ENCODE assay signal across 19 cellular contexts in the genomic region with DNA sequence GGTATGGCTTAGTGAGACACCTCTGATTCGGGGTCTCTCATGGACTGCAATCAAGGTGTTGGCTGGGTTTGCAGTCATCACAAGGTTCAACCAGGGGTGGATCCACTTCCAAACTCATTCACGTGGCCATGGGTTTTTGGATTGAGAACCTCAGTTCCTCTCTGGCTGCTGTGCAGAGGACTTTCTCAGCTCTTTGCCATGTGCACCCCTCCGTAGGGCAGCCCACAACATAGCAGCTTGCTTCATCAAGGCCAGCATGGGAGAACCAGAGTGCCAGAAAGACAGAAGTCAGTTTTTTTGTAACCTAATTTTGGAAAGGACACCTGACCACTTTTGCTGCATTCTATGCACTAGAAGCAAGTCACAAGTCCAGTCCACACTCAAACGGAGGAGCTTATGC.
DNase-seq lines count a peak whose midpoint lies in the region; ATAC-seq and TF ChIP-seq lines count a peak whose summit lies in the region.
"Had no signal": no experiment of that assay in that cellular context is flagged by ENCODE, and none has a peak within 500 bp of the region (broad histone marks: within the 10 kb centered on the region; RNA-seq: fewer than 3 reads in every experiment).

No MANE protein-coding gene starts in this region.

- no peaks in the 10 kb centered on the region for H3K27me3 ChIP-seq in lung (ENCODE audit: control insufficient read depth, insufficient read depth)

- H3K27me3 Mint-ChIP-seq in type B pancreatic cell, result no peaks in the 10 kb centered on the region

- peaks cover 0 to 4% of the 10 kb centered on the region in 2 donors for H3K9me3 ChIP-seq in lung (ENCODE audit: control insufficient read depth in 2 of 2, insufficient read depth in 1 of 2, low read length in 1 of 2)

- H3K4me3 ChIP-seq in coronary artery (no peak overlapping the region), lung (no peak overlapping the region)
- H3K4me3 ChIP-seq: GM12878, GM23338 had no signal

- H3K27ac Mint-ChIP-seq in type B pancreatic cell, result no peak overlapping the region
- H3K27ac Mint-ChIP-seq: CD4-positive, alpha-beta memory T cell; GM23338; H9 had no signal

- no peaks in the 10 kb centered on the region for H3K9me3 Mint-ChIP-seq in type B pancreatic cell
- H3K9me3 Mint-ChIP-seq: GM23338 had no signal

- no peak overlapping the region for H3K4me3 Mint-ChIP-seq in type B pancreatic cell
- H3K4me3 Mint-ChIP-seq: CD4-positive, alpha-beta memory T cell; GM23338; H9 had no signal

- peaks cover 3% of the 10 kb centered on the region for H3K4me1 Mint-ChIP-seq in type B pancreatic cell (ENCODE audit: unreplicated experiment)
- H3K4me1 Mint-ChIP-seq: CD4-positive, alpha-beta memory T cell; GM23338 had no signal

- H3K27ac ChIP-seq in coronary artery (no peak overlapping the region), lung (ENCODE audit: low read depth in 1 of 2, low read length in 1 of 2) (no peak overlapping the region)

- DNase-seq in ELF-1 (ENCODE audit: low read depth, low spot score), result peak; percentile 0
- peak; percentile 19 for DNase-seq in coronary artery (ENCODE audit: low spot score)
- DNase-seq in lung (ENCODE audit: low spot score), result peak; percentile 16
- peak; percentile 20 for DNase-seq in type B pancreatic cell (ENCODE audit: extremely low spot score, unreplicated experiment)
- no peak for DNase-seq in central memory CD4-positive, alpha-beta T cell
- DNase-seq in NCI-H2196 treated with DMSO at 0.1 percent for 48 hours (lab: John Stamatoyannopoulos, UW; ENCODE audit: unreplicated experiment), result no peak
- DNase-seq in SIG-M5 (lab: John Stamatoyannopoulos, UW), result no peak
- no peak for DNase-seq in NCI-H187 treated with DMSO at 0.1 percent for 48 hours (lab: John Stamatoyannopoulos, UW)
- DNase-seq: C1 segment of cervical spinal cord; Calu3; CD4-positive, alpha-beta memory T cell; COR-L47; DMS153; DND-41; GDM1; H9 had no signal

- 64 to 94% methylated on average over 4 of the region's 4 CpGs for WGBS in lung, 2 donors

- H3K36me3 ChIP-seq in lung (ENCODE audit: control insufficient read depth in 2 of 2, insufficient read depth in 2 of 2, low read length in 2 of 2), result no peaks in the 10 kb centered on the region

- H3K4me1 ChIP-seq in lung (ENCODE audit: control insufficient read depth in 2 of 2, insufficient read depth in 2 of 2, low read length in 2 of 2), result no peaks in the 10 kb centered on the region

- no peak for ATAC-seq in lung (ENCODE audit: insufficient read depth, low FRiP score)
- ATAC-seq: GM12878, GM23338, HCT116 had no signal

- TF ChIP-seq CTCF in coronary artery (IDR thresholded peaks at IDR 0.05) (no peak), lung (IDR thresholded peaks at IDR 0.05; ENCODE audit: control extremely low read depth, extremely low read depth) (no peak), type B pancreatic cell (conservative IDR thresholded peaks at IDR 0.05) (no peak)

- H3K36me3 Mint-ChIP-seq in type B pancreatic cell, result no peaks in the 10 kb centered on the region
- H3K36me3 Mint-ChIP-seq: CD4-positive, alpha-beta memory T cell had no signal

Comparison
In these comparisons a context has a peak if more than half of its experiments do, and no peak if none do; other contexts are left out.
1. DNase-seq: peak in ELF-1 (single experiment), coronary artery (single experiment), lung (single experiment) and type B pancreatic cell (single experiment); none in central memory CD4-positive, alpha-beta T cell (single experiment), NCI-H2196 treated with DMSO at 0.1 percent for 48 hours (single experiment), SIG-M5 (single experiment) and NCI-H187 treated with DMSO at 0.1 percent for 48 hours (single experiment).